ENCODE assay signal across 14 cellular contexts in the genomic region with DNA sequence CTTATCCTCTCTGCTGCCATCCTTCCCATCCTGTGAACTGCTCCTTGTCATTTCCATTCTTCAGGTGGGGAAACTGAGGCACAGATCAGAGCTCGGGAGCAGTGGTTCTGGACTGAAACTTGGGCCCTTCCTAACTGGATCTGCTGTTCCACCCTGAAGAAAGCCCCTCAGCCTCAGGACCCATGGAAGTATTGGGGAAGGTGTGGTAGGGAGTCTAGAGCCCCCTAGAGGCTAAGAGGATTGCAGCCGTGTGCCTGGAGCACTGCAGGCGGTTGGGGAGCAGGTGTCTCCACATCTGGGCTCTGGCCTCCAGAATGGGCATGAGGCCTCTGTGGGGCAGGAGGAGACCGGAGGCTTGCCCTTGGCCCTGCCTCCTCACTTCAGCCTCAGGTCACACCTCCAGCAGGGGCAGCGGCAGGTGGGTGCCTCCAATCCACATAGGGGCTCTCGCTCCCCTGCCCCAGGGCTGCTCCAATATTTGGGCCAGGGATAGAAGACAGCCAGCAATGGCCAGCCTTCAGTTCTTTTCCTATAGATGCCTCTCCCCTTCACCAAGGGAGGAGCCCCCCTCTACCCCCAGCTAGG. TPM values are rescaled to one million over a fixed set of nuclear protein-coding genes. Genes with fewer than 3 reads are reported as not detected.
DNase-seq lines count a peak whose midpoint lies in the region; ATAC-seq, FAIRE-seq and TF ChIP-seq lines count a peak whose summit lies in the region.
"Had no signal": no experiment of that assay in that cellular context is flagged by ENCODE, and none has a peak within 500 bp of the region (broad histone marks: within the 10 kb centered on the region; RNA-seq: fewer than 3 reads in every experiment).

No MANE protein-coding gene starts in this region.

- WGBS in A549 (ENCODE audit: missing lambda C conversion rate), result 25% methylated on average over 4 of the region's 6 CpGs

- no peak for TF ChIP-seq EP300 in A549 (IDR thresholded peaks at IDR 0.05)

- no peaks in the 10 kb centered on the region for H3K4me1 Mint-ChIP-seq in activated T-helper 2 cell treated with anti-CD3 and anti-CD28 coated beads, Interferon-gamma antibody, Interleukin-2, Interleukin-4, amounts not matched to agents 10 μg/mL and 5 μg/mL and 100 μg/mL, durations not matched to agents 14 hours and 24 hours and 36 hours (ENCODE audit: low read depth)
- H3K4me1 Mint-ChIP-seq: naive thymus-derived CD4-positive, alpha-beta T cell had no signal

- TF ChIP-seq POLR2A in A549 (IDR thresholded peaks at IDR 0.05; ENCODE audit: low read length), result no peak

- H2AFZ ChIP-seq in fibroblast of lung (ENCODE audit: low read length) (no peak overlapping the region), PC-9 (no peak overlapping the region)

- H3K4me3 ChIP-seq in A549, result no peak overlapping the region
- H3K4me3 ChIP-seq in GM12865 (ENCODE audit: low read depth, low read length), result no peak overlapping the region
- H3K4me3 ChIP-seq in Panc1 (ENCODE audit: low read depth in 2 of 2, low read length in 2 of 2), result no peak overlapping the region
- H3K4me3 ChIP-seq in fibroblast of lung (replicated peaks in 1 of 4; ENCODE audit: control extremely low read depth in 1 of 4, insufficient read depth in 1 of 4, low read depth in 3 of 4, low read length in 4 of 4), result no peak overlapping the region
- no peak overlapping the region for H3K4me3 ChIP-seq in PC-9
- H3K4me3 ChIP-seq: SK-N-MC, tibial nerve had no signal

- H3K27me3 ChIP-seq in Panc1 (ENCODE audit: control insufficient read depth, insufficient read depth, low read length), result no peaks in the 10 kb centered on the region
- H3K27me3 ChIP-seq in fibroblast of lung (ENCODE audit: control insufficient read depth, insufficient read depth, low read length), result peaks cover 15% of the 10 kb centered on the region
- H3K27me3 ChIP-seq in PC-9 (ENCODE audit: insufficient read depth, low read depth), result no peaks in the 10 kb centered on the region

- POLR2A ChIA-PET in A549 (lab: Yijun Ruan, JAX), result no interaction called here
- POLR2A ChIA-PET in Panc1 (lab: Charles Lee), result no interaction called here
- POLR2A ChIA-PET in PC-9 (lab: Charles Lee; ENCODE audit: unreplicated experiment), result interaction anchor here (0.9 kb wide), 1 partner anchor 44 kb away, joined by 4 read pairs; no protein-coding TSS in a partner anchor

- H4K20me1 ChIP-seq in fibroblast of lung (ENCODE audit: control insufficient read depth, extremely low read depth, insufficient read depth, low read length) (no peaks in the 10 kb centered on the region), PC-9 (ENCODE audit: insufficient read depth) (no peaks in the 10 kb centered on the region)

- no peaks in the 10 kb centered on the region for H3K9me3 Mint-ChIP-seq in activated T-helper 2 cell treated with anti-CD3 and anti-CD28 coated beads, Interferon-gamma antibody, Interleukin-2, Interleukin-4, amounts not matched to agents 10 μg/mL and 5 μg/mL and 100 μg/mL, durations not matched to agents 14 hours and 24 hours and 36 hours

- no peak for TF ChIP-seq RAD21 in A549 (conservative IDR thresholded peaks at IDR 0.05 in 1 of 2, IDR thresholded peaks at IDR 0.05 in 1 of 2)

- H3K27ac ChIP-seq in A549, result no peak overlapping the region
- no peak overlapping the region for H3K27ac ChIP-seq in Panc1 (ENCODE audit: low read length)
- H3K27ac ChIP-seq in fibroblast of lung (ENCODE audit: insufficient read depth, low read length), result no peak overlapping the region
- no peak overlapping the region for H3K27ac ChIP-seq in PC-9
- H3K27ac ChIP-seq: SK-N-MC, tibial nerve had no signal

- DNase-seq in A549 (ENCODE audit: low read depth in 1 of 2, low spot score in 1 of 2) (no peak), GM12865 (ENCODE audit: low read depth) (peak; percentile 30), Panc1 (ENCODE audit: low read depth, low spot score) (no peak), fibroblast of lung (ENCODE audit: low read depth in 2 of 2) (no peak), PC-9 (no peak), midbrain (lab: John Stamatoyannopoulos, UW) (no peak)
- no peak for DNase-seq in activated T-helper 2 cell treated with anti-CD3 and anti-CD28 coated beads, Interferon-gamma antibody, Interleukin-2, Interleukin-4, amounts not matched to agents 10 μg/mL and 5 μg/mL and 100 μg/mL, durations not matched to agents 14 hours and 24 hours and 36 hours (ENCODE audit: low spot score)
- DNase-seq: naive thymus-derived CD4-positive, alpha-beta T cell; stimulated activated CD4-positive, alpha-beta T cell treated with anti-CD3 and anti-CD28 coated beads, Interleukin-4, amount 100 ng/mL, for 4 hours had no signal

- H3K36me3 Mint-ChIP-seq in activated T-helper 2 cell treated with anti-CD3 and anti-CD28 coated beads, Interferon-gamma antibody, Interleukin-2, Interleukin-4, amounts not matched to agents 10 μg/mL and 5 μg/mL and 100 μg/mL, durations not matched to agents 14 hours and 24 hours and 36 hours (ENCODE audit: low read depth), result no peaks in the 10 kb centered on the region

- no peak for FAIRE-seq in A549 (lab: Jason Lieb, UNC)

- no peak overlapping the region for H3K4me3 Mint-ChIP-seq in activated T-helper 2 cell treated with anti-CD3 and anti-CD28 coated beads, Interferon-gamma antibody, Interleukin-2, Interleukin-4, amounts not matched to agents 10 μg/mL and 5 μg/mL and 100 μg/mL, durations not matched to agents 14 hours and 24 hours and 36 hours (ENCODE audit: low read depth)
- H3K4me3 Mint-ChIP-seq: naive thymus-derived CD4-positive, alpha-beta T cell had no signal

- in situ Hi-C loops in Panc1 (cut with HindIII; ENCODE audit: low pct_unique_long_range_greater_than_20kb, low sequenced_read_pairs), result no loop called here

- intact Hi-C loops in Panc1 (cut with micrococcal nuclease; ENCODE audit: unreplicated experiment), result no loop called here
- intact Hi-C loops in activated T-helper 2 cell treated with anti-CD3 and anti-CD28 coated beads, Interferon-gamma antibody, Interleukin-2, Interleukin-4, amounts not matched to agents 10 μg/mL and 5 μg/mL and 100 μg/mL, durations not matched to agents 14 hours and 24 hours and 36 hours (cut with micrococcal nuclease), result no loop called here
- intact Hi-C loops in PC-9 (cut with micrococcal nuclease; ENCODE audit: unreplicated experiment), result no loop called here

- H3K79me2 ChIP-seq in fibroblast of lung (ENCODE audit: control insufficient read depth, insufficient read depth, low read length) (no peaks in the 10 kb centered on the region), PC-9 (ENCODE audit: low read depth) (no peaks in the 10 kb centered on the region)

- H3K4me2 ChIP-seq in A549 (no peak overlapping the region), fibroblast of lung (ENCODE audit: extremely low read depth, insufficient read depth, low read length) (no peak overlapping the region), PC-9 (no peak overlapping the region)

- peaks cover 40% of the 10 kb centered on the region for H3K27me3 Mint-ChIP-seq in activated T-helper 2 cell treated with anti-CD3 and anti-CD28 coated beads, Interferon-gamma antibody, Interleukin-2, Interleukin-4, amounts not matched to agents 10 μg/mL and 5 μg/mL and 100 μg/mL, durations not matched to agents 14 hours and 24 hours and 36 hours (ENCODE audit: low read depth)

- H3K9ac ChIP-seq in fibroblast of lung (ENCODE audit: insufficient read depth, low read length), result no peak overlapping the region

- H3F3A ChIP-seq in PC-9 (ENCODE audit: insufficient read depth, low read depth), result peaks cover 33% of the 10 kb centered on the region

- no peaks in the 10 kb centered on the region for H3K9me2 ChIP-seq in PC-9 (ENCODE audit: insufficient read depth)

- CTCF ChIA-PET in A549 (lab: Yijun Ruan, JAX) (interaction anchor here (0.9 to 3.1 kb wide), 5 partner anchors 13 to 61 kb away, joined by 3 to 12 read pairs (median 4); no protein-coding TSS in a partner anchor), Panc1 (lab: Charles Lee) (no interaction called here), PC-9 (lab: Charles Lee) (no interaction called here)

- peak in 1 of 2 experiments; percentile 71; a peak in 3 of 6 replicates for ATAC-seq in A549
- ATAC-seq in Panc1, result no peak
- ATAC-seq in HG02610 (IDR thresholded peaks at IDR 0.05; ENCODE audit: unreplicated experiment), result no peak
- ATAC-seq: naive thymus-derived CD4-positive, alpha-beta T cell had no signal

- BruUV-seq in Panc1 (replicated peaks; lab: Mats Ljungman, UMichigan) (no TSS peak), PC-9 (replicated peaks; lab: Mats Ljungman, UMichigan) (no TSS peak)

- H3K4me1 ChIP-seq in A549 (no peaks in the 10 kb centered on the region), Panc1 (ENCODE audit: control insufficient read depth, insufficient read depth, low read length) (peaks cover 5% of the 10 kb centered on the region), fibroblast of lung (ENCODE audit: control insufficient read depth, extremely low read depth, insufficient read depth, low read length) (no peaks in the 10 kb centered on the region), PC-9 (replicated peaks; ENCODE audit: insufficient read depth) (peaks cover 45% of the 10 kb centered on the region)

- TF ChIP-seq CTCF in A549 (IDR thresholded peaks at IDR 0.05) (peak; percentile 23; the same call in 2 of the 3 replicates), GM12865 (IDR thresholded peaks at IDR 0.05; ENCODE audit: insufficient read depth, low read depth, low read length, missing control alignments) (peak; percentile 58), Panc1 (IDR thresholded peaks at IDR 0.05) (peak; percentile 80; the same call in 1 of the 2 replicates), fibroblast of lung (conservative IDR thresholded peaks at IDR 0.05 in 1 of 2, IDR thresholded peaks at IDR 0.05 in 1 of 2; ENCODE audit: low read depth in 1 of 2, low read length in 2 of 2) (peak; percentile 20 to 49), PC-9 (conservative IDR thresholded peaks at IDR 0.05) (no peak; the same call in 1 of the 2 replicates)

- H3K9me3 ChIP-seq in A549 (no peaks in the 10 kb centered on the region), Panc1 (ENCODE audit: control insufficient read depth, insufficient read depth, low read depth, low read length) (no peaks in the 10 kb centered on the region), fibroblast of lung (ENCODE audit: control insufficient read depth, insufficient read depth, low read depth, low read length) (no peaks in the 10 kb centered on the region), PC-9 (ENCODE audit: insufficient read depth, low read depth) (peaks cover 6% of the 10 kb centered on the region; the same call in 1 of the 2 replicates)
- H3K9me3 ChIP-seq: tibial nerve had no signal

- H3K27ac Mint-ChIP-seq in activated T-helper 2 cell treated with anti-CD3 and anti-CD28 coated beads, Interferon-gamma antibody, Interleukin-2, Interleukin-4, amounts not matched to agents 10 μg/mL and 5 μg/mL and 100 μg/mL, durations not matched to agents 14 hours and 24 hours and 36 hours, result no peak overlapping the region
- H3K27ac Mint-ChIP-seq: naive thymus-derived CD4-positive, alpha-beta T cell had no signal

- H3K36me3 ChIP-seq in Panc1 (ENCODE audit: control insufficient read depth, insufficient read depth, low read length) (no peaks in the 10 kb centered on the region), fibroblast of lung (ENCODE audit: control insufficient read depth, insufficient read depth, low read length) (no peaks in the 10 kb centered on the region), PC-9 (ENCODE audit: low read depth) (no peaks in the 10 kb centered on the region)
- H3K36me3 ChIP-seq: tibial nerve had no signal

RNA-seq across cellular contexts. Expression of gene DNAJB8, which starts 28.1 kb away (rescaled TPM):
- not detected in 2 replicates for polyA plus RNA-seq in A549 (2011; rRNA removed)
- polyA plus RNA-seq in A549 (2012; cell fraction: cytosol; rRNA removed), result not detected in 2 replicates
- not detected in 2 replicates for polyA plus RNA-seq in A549 (2012; cell fraction: nucleus; rRNA removed)
- not detected in 3 replicates for polyA plus RNA-seq in A549 (2017; fragmentation: RNase III; extraction: RNeasy Plus Mini Kit Qiagen cat#74134 plus additional on column Dnase treatment)
- not detected in 2 replicates for polyA minus RNA-seq in A549 (2011; rRNA and poly(A)+ RNA removed)
- total RNA-seq in Panc1 (2021; ENCODE audit: unreplicated experiment), result not detected
- not detected for polyA plus RNA-seq in Panc1 (2012; ENCODE audit: insufficient read length)
- not detected in 2 replicates for total RNA-seq in fibroblast of lung
- polyA plus RNA-seq in fibroblast of lung, result not detected in 2 replicates
- polyA plus RNA-seq in fibroblast of lung (2012), result not detected in 2 replicates
- not detected in 2 replicates for polyA minus RNA-seq in fibroblast of lung (ENCODE audit: low replicate concordance)
- total RNA-seq in activated T-helper 2 cell treated with anti-CD3 and anti-CD28 coated beads, Interferon-gamma antibody, Interleukin-2, Interleukin-4, amounts not matched to agents 10 μg/mL and 5 μg/mL and 100 μg/mL, durations not matched to agents 14 hours and 24 hours and 36 hours, result not detected in 2 replicates
- total RNA-seq in PC-9 (2021), result not detected in 2 replicates
- total RNA-seq: activated CD8-positive, alpha-beta memory T cell treated with anti-CD3 and anti-CD28 coated beads for 36 hours; cardiac septum; naive thymus-derived CD4-positive, alpha-beta T cell; tibial nerve had no signal
- polyA plus RNA-seq: naive thymus-derived CD4-positive, alpha-beta T cell had no signal

RNA-seq across cellular contexts. Expression of gene GATA2, which starts 54.4 kb away (rescaled TPM):
- 0.68 and 1.2 TPM in 2 replicates for polyA plus RNA-seq in A549 (2011; rRNA removed)
- 2.8 and 4.1 TPM in 2 replicates for polyA plus RNA-seq in A549 (2012; cell fraction: cytosol; rRNA removed)
- 5.0 and 5.4 TPM in 2 replicates for polyA plus RNA-seq in A549 (2012; cell fraction: nucleus; rRNA removed)
- 3.9 to 4.9 TPM (median 4.5 TPM) in 3 replicates for polyA plus RNA-seq in A549 (2017; fragmentation: RNase III; extraction: RNeasy Plus Mini Kit Qiagen cat#74134 plus additional on column Dnase treatment)
- polyA minus RNA-seq in A549 (2011; rRNA and poly(A)+ RNA removed), result 0.58 and 0.99 TPM in 2 replicates
- total RNA-seq in Panc1 (2021; ENCODE audit: unreplicated experiment), result 74.6 TPM
- 68.5 TPM for polyA plus RNA-seq in Panc1 (2012; ENCODE audit: insufficient read length)
- total RNA-seq in fibroblast of lung, result 0.51 and 0.83 TPM in 2 replicates
- 3.2 and 4.0 TPM in 2 replicates for polyA plus RNA-seq in fibroblast of lung
- polyA plus RNA-seq in fibroblast of lung (2012), result 6.2 and 9.3 TPM in 2 replicates
- 4.3 and 4.9 TPM in 2 replicates for polyA minus RNA-seq in fibroblast of lung (ENCODE audit: low replicate concordance)
- total RNA-seq in activated T-helper 2 cell treated with anti-CD3 and anti-CD28 coated beads, Interferon-gamma antibody, Interleukin-2, Interleukin-4, amounts not matched to agents 10 μg/mL and 5 μg/mL and 100 μg/mL, durations not matched to agents 14 hours and 24 hours and 36 hours, result 0.09 and 0.28 TPM in 2 replicates
- 29.0 and 36.9 TPM in 2 replicates for total RNA-seq in PC-9 (2021)
- polyA plus RNA-seq: naive thymus-derived CD4-positive, alpha-beta T cell had no signal

Comparison
In these comparisons a context has a peak if more than half of its experiments do, and no peak if none do; other contexts are left out.
1. RNA of gene GATA2, which starts 54.4 kb away (total RNA-seq): 74.6 TPM in Panc1 (single experiment) and 29.0 to 36.9 TPM in PC-9; 0.51 to 0.83 TPM in fibroblast of lung and 0.09 to 0.28 TPM in activated T-helper 2 cell treated with anti-CD3 and anti-CD28 coated beads, Interferon-gamma antibody, Interleukin-2, Interleukin-4, amounts not matched to agents 10 μg/mL and 5 μg/mL and 100 μg/mL, durations not matched to agents 14 hours and 24 hours and 36 hours; every median in the first group is over 10 times any median in the second.